In the genomic region with DNA sequence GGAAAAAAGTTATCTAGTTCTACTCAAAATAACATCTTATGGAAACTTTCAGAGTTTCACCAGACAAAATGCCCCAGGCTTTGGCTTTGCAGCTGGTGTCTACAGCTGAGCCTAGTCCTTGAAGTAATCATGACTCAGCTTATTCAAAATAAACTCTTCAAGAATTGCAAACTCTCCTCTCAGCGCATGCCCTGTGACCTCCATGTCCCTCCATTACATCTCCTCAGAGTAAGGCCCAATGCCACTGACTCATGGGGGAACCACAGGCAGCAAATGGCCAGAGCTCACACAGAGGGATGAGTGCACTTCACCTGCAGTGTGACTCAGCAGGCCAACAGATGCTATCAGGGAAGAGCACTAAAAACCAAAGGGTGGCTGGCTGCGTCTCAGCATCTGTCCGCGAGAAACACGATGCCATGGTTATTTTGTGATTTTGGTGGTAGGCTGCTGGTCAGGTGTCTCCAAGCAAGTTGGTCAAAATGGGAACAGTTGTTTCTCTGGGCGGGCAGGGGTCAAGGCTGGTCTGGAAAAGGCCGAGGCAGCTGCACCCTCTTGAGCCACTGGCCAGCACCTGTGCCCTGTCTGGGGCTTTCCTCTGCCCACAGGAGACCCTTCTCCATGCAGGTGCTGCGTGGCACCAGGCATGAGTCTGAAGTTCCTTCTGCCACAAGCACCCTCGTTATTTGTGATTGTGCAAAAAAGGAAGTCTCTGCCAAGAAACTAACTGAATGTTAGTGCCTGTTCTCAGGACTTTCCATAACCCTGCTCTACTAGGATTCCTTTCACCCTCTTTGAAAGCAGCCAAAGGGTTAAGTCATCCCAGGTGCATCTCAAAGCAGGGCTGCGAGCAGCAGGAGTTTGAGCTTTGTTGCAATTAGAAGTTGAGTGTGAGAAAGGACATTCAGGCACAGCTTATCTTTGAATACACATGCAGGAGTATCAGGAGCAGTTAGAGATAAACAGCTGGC, we compare ENCODE assay signal across 8 cellular contexts.
DNase-seq lines count a peak whose midpoint lies in the region; ATAC-seq and TF ChIP-seq lines count a peak whose summit lies in the region.
"Not testable (repeated sequence)": the region's sequence is repeated elsewhere in the genome, so short reads cannot be mapped to it uniquely, and the experiment has no call there.

No MANE protein-coding gene starts in this region.

- TF ChIP-seq CTCF in OCI-LY3 (IDR thresholded peaks at IDR 0.05; ENCODE audit: low read depth, low read length); fibroblast of mammary gland (conservative IDR thresholded peaks at IDR 0.05; ENCODE audit: control insufficient read depth, insufficient read depth, low read depth, low read length); mucosa of descending colon (IDR thresholded peaks at IDR 0.05): not testable (repeated sequence)

- not testable (repeated sequence) for H3K27ac ChIP-seq in CD4-positive, CD25-positive, alpha-beta regulatory T cell (ENCODE audit: insufficient read depth, low read length, poor library complexity, severe bottlenecking)
- peak overlapping the region; percentile 79 for H3K27ac ChIP-seq in OCI-LY3 (ENCODE audit: low read length)

- peak in 1 of 3 donors; percentile 38 for DNase-seq in CD4-positive, CD25-positive, alpha-beta regulatory T cell
- DNase-seq in HK-2 (ENCODE audit: unreplicated experiment) (peak; percentile 45), astrocyte of the hippocampus (ENCODE audit: low read depth, low spot score) (peak; percentile 55), fibroblast of mammary gland (ENCODE audit: low read depth) (peak; percentile 93), stromal cell of bone marrow (ENCODE audit: low read depth) (peak; percentile 76)
- DNase-seq in activated CD4-positive, alpha-beta memory T cell treated with anti-CD3 and anti-CD28 coated beads for 36 hours: peak; percentile 65
- DNase-seq in mucosa of descending colon: not testable (repeated sequence)

- not testable (repeated sequence) for H3K4me1 ChIP-seq in CD4-positive, CD25-positive, alpha-beta regulatory T cell (ENCODE audit: control insufficient read depth, insufficient read depth, low read length, poor library complexity, severe bottlenecking); mucosa of descending colon (ENCODE audit: low read depth)
- H3K4me1 ChIP-seq in OCI-LY3 (ENCODE audit: low read length): peaks cover 29% of the 10 kb centered on the region

- H3K9ac ChIP-seq in OCI-LY3 (ENCODE audit: low read length): not testable (repeated sequence)

- CTCF ChIA-PET in activated CD4-positive, alpha-beta memory T cell treated with anti-CD3 and anti-CD28 coated beads for 36 hours (lab: Charles Lee): not testable (repeated sequence)

- not testable (repeated sequence) for H3K27me3 Mint-ChIP-seq in CD4-positive, CD25-positive, alpha-beta regulatory T cell; activated CD4-positive, alpha-beta memory T cell treated with anti-CD3 and anti-CD28 coated beads for 36 hours

- intact Hi-C loops in activated CD4-positive, alpha-beta memory T cell treated with anti-CD3 and anti-CD28 coated beads for 36 hours (cut with micrococcal nuclease); mucosa of descending colon (cut with DNase I, micrococcal nuclease): not testable (repeated sequence)

- H3K4me1 Mint-ChIP-seq in CD4-positive, CD25-positive, alpha-beta regulatory T cell: not testable (repeated sequence)
- H3K4me1 Mint-ChIP-seq in activated CD4-positive, alpha-beta memory T cell treated with anti-CD3 and anti-CD28 coated beads for 36 hours (ENCODE audit: low read depth): peaks cover 17% of the 10 kb centered on the region

- POLR2A ChIA-PET in activated CD4-positive, alpha-beta memory T cell treated with anti-CD3 and anti-CD28 coated beads for 36 hours (lab: Charles Lee): not testable (repeated sequence)

- not testable (repeated sequence) for H3K36me3 Mint-ChIP-seq in CD4-positive, CD25-positive, alpha-beta regulatory T cell; activated CD4-positive, alpha-beta memory T cell treated with anti-CD3 and anti-CD28 coated beads for 36 hours

- H3K36me3 ChIP-seq in CD4-positive, CD25-positive, alpha-beta regulatory T cell (ENCODE audit: control insufficient read depth, insufficient read depth, low read length); OCI-LY3 (replicated peaks; ENCODE audit: low read depth, low read length); mucosa of descending colon (ENCODE audit: low read depth): not testable (repeated sequence)

- H4K20me1 ChIP-seq in OCI-LY3 (ENCODE audit: insufficient read depth, low read length): not testable (repeated sequence)

- not testable (repeated sequence) for H3K4me2 ChIP-seq in OCI-LY3 (ENCODE audit: low read length)

- H3K4me3 Mint-ChIP-seq in CD4-positive, CD25-positive, alpha-beta regulatory T cell; activated CD4-positive, alpha-beta memory T cell treated with anti-CD3 and anti-CD28 coated beads for 36 hours: not testable (repeated sequence)

- H3K9me3 Mint-ChIP-seq in CD4-positive, CD25-positive, alpha-beta regulatory T cell; activated CD4-positive, alpha-beta memory T cell treated with anti-CD3 and anti-CD28 coated beads for 36 hours: not testable (repeated sequence)

- H3K4me3 ChIP-seq in CD4-positive, CD25-positive, alpha-beta regulatory T cell (ENCODE audit: low read depth, low read length); OCI-LY3 (ENCODE audit: low read length); fibroblast of mammary gland (ENCODE audit: control insufficient read depth, low read depth, low read length); mucosa of descending colon: not testable (repeated sequence)

- not testable (repeated sequence) for H3K27me3 ChIP-seq in CD4-positive, CD25-positive, alpha-beta regulatory T cell (ENCODE audit: control insufficient read depth, insufficient read depth, low read length); OCI-LY3 (ENCODE audit: low read depth, low read length)

- H3K9me3 ChIP-seq in CD4-positive, CD25-positive, alpha-beta regulatory T cell (ENCODE audit: control insufficient read depth in 2 of 2, low read length in 2 of 2); OCI-LY3 (ENCODE audit: insufficient read depth, low read length); mucosa of descending colon: not testable (repeated sequence)

- ATAC-seq in CD4-positive, CD25-positive, alpha-beta regulatory T cell (ENCODE audit: low read depth in 2 of 2): peak; percentile 74 to 75
- peak; percentile 55 for ATAC-seq in mucosa of descending colon

- not testable (repeated sequence) for H3K79me2 ChIP-seq in OCI-LY3 (ENCODE audit: low read length)

- not testable (repeated sequence) for H3K27ac Mint-ChIP-seq in CD4-positive, CD25-positive, alpha-beta regulatory T cell; activated CD4-positive, alpha-beta memory T cell treated with anti-CD3 and anti-CD28 coated beads for 36 hours

- H2AFZ ChIP-seq in OCI-LY3 (ENCODE audit: low read depth, low read length): not testable (repeated sequence)
